Comparison of ENCODE assay signal across 1 cellular context in genomic region chr14:55116246-55117030, GRCh38.
TF ChIP-seq lines count a peak whose summit lies in the region.

No MANE protein-coding gene starts in this region.

TF ChIP-seq in IMR-90, 13 proteins besides CTCF, POLR2A, EP300 and RAD21:
- no peak for TF ChIP-seq MXI1 (IDR thresholded peaks at IDR 0.05; ENCODE audit: borderline replicate concordance, low read depth, low read length)
- no peak for TF ChIP-seq ELK1 (IDR thresholded peaks at IDR 0.05; ENCODE audit: borderline replicate concordance, low read depth, low read length)
- TF ChIP-seq CHD1 (IDR thresholded peaks at IDR 0.05; ENCODE audit: low read depth, low read length): no peak
- no peak for TF ChIP-seq BHLHE40 (IDR thresholded peaks at IDR 0.05; ENCODE audit: low read depth, low read length)
- no peak for TF ChIP-seq USF2 (IDR thresholded peaks at IDR 0.05; ENCODE audit: low read depth, low read length)
- TF ChIP-seq MAFK (IDR thresholded peaks at IDR 0.05; ENCODE audit: low read depth, low read length): no peak
- TF ChIP-seq SMC3 (IDR thresholded peaks at IDR 0.05; ENCODE audit: low read depth, low read length): no peak
